2 cellular contexts compared by ENCODE assay signal in genomic region chr12:6937481-6938352, GRCh38.
A peak's percentile ranks its signal among the peaks of the same experiment; 100 is the strongest.
TF ChIP-seq lines count a peak whose summit lies in the region.

No MANE protein-coding gene starts in this region.

TF ChIP-seq in IMR-90, 13 proteins besides CTCF, POLR2A, EP300 and RAD21:
- no peak for TF ChIP-seq RFX5 (IDR thresholded peaks at IDR 0.05; ENCODE audit: low read depth, low read length)
- no peak for TF ChIP-seq MXI1 (IDR thresholded peaks at IDR 0.05; ENCODE audit: borderline replicate concordance, low read depth, low read length)
- TF ChIP-seq MAZ (IDR thresholded peaks at IDR 0.05; ENCODE audit: borderline replicate concordance, low read depth, low read length) = peak; percentile 59; the same call in 1 of the 2 replicates
- no peak for TF ChIP-seq RCOR1 (IDR thresholded peaks at IDR 0.05; ENCODE audit: insufficient replicate concordance, low read length)
- TF ChIP-seq SMC3 (IDR thresholded peaks at IDR 0.05; ENCODE audit: low read depth, low read length) = peak; percentile 70

TF ChIP-seq in endothelial cell of umbilical vein, 7 proteins besides CTCF, POLR2A, EP300 and RAD21:
- peak; percentile 97 for TF ChIP-seq POLR2AphosphoS5 (IDR thresholded peaks at IDR 0.05; ENCODE audit: insufficient read depth, low read depth, low read length)
- TF ChIP-seq MAX (IDR thresholded peaks at IDR 0.05; ENCODE audit: insufficient read depth, insufficient read length) = peak; percentile 84
- TF ChIP-seq JUN (IDR thresholded peaks at IDR 0.05; ENCODE audit: borderline replicate concordance, insufficient read depth, insufficient read length, low read depth) = no peak
- TF ChIP-seq FOS (IDR thresholded peaks at IDR 0.05; ENCODE audit: borderline replicate concordance, insufficient read depth, low read length) = peak; percentile 33
- peak; percentile 86 for TF ChIP-seq MYC (IDR thresholded peaks at IDR 0.05; ENCODE audit: low read depth, low read length)
- TF ChIP-seq GATA2 (IDR thresholded peaks at IDR 0.05; ENCODE audit: insufficient read depth, insufficient read length, low read depth, low read length) = no peak
TF ChIP-seq in endothelial cell of umbilical vein: peak in this region for 4.
